ENCODE assay signal across 16 cellular contexts in genomic region chr4:109206610-109207009, GRCh38.
"Had no signal": no experiment of that assay in that cellular context is flagged by ENCODE, and none has a peak within 500 bp of the region (broad histone marks: within the 10 kb centered on the region; RNA-seq: fewer than 3 reads in every experiment).

No MANE protein-coding gene starts in this region.

- H3K9me3 ChIP-seq: body of pancreas, transverse colon had no signal

- H3K4me3 ChIP-seq: body of pancreas, coronary artery, transverse colon had no signal

- H3K4me1 ChIP-seq: body of pancreas, transverse colon had no signal

- H3K4me1 Mint-ChIP-seq: activated B cell treated with CpG ODN at 0.5 μM for 24 hours; activated CD4-positive, alpha-beta T cell treated with anti-CD3 and anti-CD28 coated beads, Interleukin-2, amount 10 ng/mL, durations not matched to agents 24 days and 14 days; naive thymus-derived CD4-positive, alpha-beta T cell had no signal

- H3K27ac Mint-ChIP-seq: activated B cell treated with CpG ODN at 0.5 μM for 24 hours; activated CD4-positive, alpha-beta T cell treated with anti-CD3 and anti-CD28 coated beads, Interleukin-2, amount 10 ng/mL, durations not matched to agents 24 days and 14 days; naive thymus-derived CD4-positive, alpha-beta T cell; T-helper 1 cell treated with Interleukin-12 subunit alpha and Interleukin-12 subunit beta and Interleukin-4 antibody, amounts not matched to agents 30 μg/mL and 1 μg/mL, for 36 hours had no signal

- DNase-seq: activated B cell treated with CpG ODN at 0.5 μM for 24 hours; activated CD4-positive, alpha-beta T cell treated with anti-CD3 and anti-CD28 coated beads, Interleukin-2, amount 10 ng/mL, durations not matched to agents 24 days and 14 days; activated naive CD4-positive, alpha-beta T cell treated with Interleukin-2 at 50 U/mL for 16 hours; body of pancreas; central memory CD4-positive, alpha-beta T cell; effector CD4-positive, alpha-beta T cell; hippocampal formation; midbrain; naive thymus-derived CD4-positive, alpha-beta T cell; right cardiac atrium; stimulated activated CD4-positive, alpha-beta T cell treated with anti-CD3 and anti-CD28 coated beads, Interleukin-2, amount 100 ng/mL, for 24 hours; stimulated activated naive CD4-positive, alpha-beta T cell; substantia nigra; transverse colon had no signal

- H3K36me3 ChIP-seq: transverse colon had no signal

- H3K9me3 Mint-ChIP-seq: activated B cell treated with CpG ODN at 0.5 μM for 24 hours; activated CD4-positive, alpha-beta T cell treated with anti-CD3 and anti-CD28 coated beads, Interleukin-2, amount 10 ng/mL, durations not matched to agents 24 days and 14 days; T-helper 1 cell treated with Interleukin-12 subunit alpha and Interleukin-12 subunit beta and Interleukin-4 antibody, amounts not matched to agents 30 μg/mL and 1 μg/mL, for 36 hours had no signal

- H3K27me3 ChIP-seq: body of pancreas, transverse colon had no signal

- H3K27ac ChIP-seq: body of pancreas, coronary artery, transverse colon had no signal

- H3K4me3 Mint-ChIP-seq: activated B cell treated with CpG ODN at 0.5 μM for 24 hours; activated CD4-positive, alpha-beta T cell treated with anti-CD3 and anti-CD28 coated beads, Interleukin-2, amount 10 ng/mL, durations not matched to agents 24 days and 14 days; naive thymus-derived CD4-positive, alpha-beta T cell; T-helper 1 cell treated with Interleukin-12 subunit alpha and Interleukin-12 subunit beta and Interleukin-4 antibody, amounts not matched to agents 30 μg/mL and 1 μg/mL, for 36 hours had no signal

- ATAC-seq: body of pancreas; naive thymus-derived CD4-positive, alpha-beta T cell; right cardiac atrium had no signal

- H3K36me3 Mint-ChIP-seq: naive thymus-derived CD4-positive, alpha-beta T cell had no signal
